Comparison of ENCODE assay signal across 8 cellular contexts in the genomic region with DNA sequence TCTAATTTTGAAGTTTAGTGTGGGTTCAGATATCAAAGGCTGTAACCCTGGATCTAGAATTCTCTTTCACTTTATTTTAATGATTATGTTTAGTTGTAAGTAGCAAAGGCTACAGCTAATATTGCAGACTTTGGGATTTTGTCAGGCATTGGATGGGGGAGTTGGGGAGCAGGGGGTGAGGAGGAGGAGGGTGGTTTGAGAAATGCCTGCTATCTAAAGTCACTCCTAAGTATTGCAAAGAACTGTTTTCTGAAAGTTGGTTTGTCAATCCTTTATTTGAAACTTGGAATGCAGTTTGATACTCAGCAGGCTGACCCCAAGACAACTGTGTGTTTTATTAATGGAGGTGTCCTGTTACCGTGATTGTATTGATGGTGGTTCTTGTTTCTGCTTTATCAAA. TPM values are rescaled to one million over a fixed set of nuclear protein-coding genes. Genes with fewer than 3 reads are reported as not detected.
DNase-seq lines count a peak whose midpoint lies in the region; ATAC-seq and TF ChIP-seq lines count a peak whose summit lies in the region.

No MANE protein-coding gene starts in this region.

- no peak for TF ChIP-seq CTCF in AG10803 (conservative IDR thresholded peaks at IDR 0.05; ENCODE audit: low read length)

- ATAC-seq in central memory CD8-positive, alpha-beta T cell (replicated peaks; ENCODE audit: extremely low read depth, poor library complexity, severe bottlenecking), result no peak
- ATAC-seq in naive B cell (ENCODE audit: low read depth in 2 of 2) (no peak), HG02885 (IDR thresholded peaks at IDR 0.05; ENCODE audit: poor library complexity, unreplicated experiment) (no peak), GM19467 (IDR thresholded peaks at IDR 0.05; ENCODE audit: unreplicated experiment) (no peak)

- peaks cover 5% of the 10 kb centered on the region for H3K36me3 Mint-ChIP-seq in IgD-negative memory B cell
- peaks cover 19% of the 10 kb centered on the region for H3K36me3 Mint-ChIP-seq in central memory CD8-positive, alpha-beta T cell (ENCODE audit: insufficient read depth)
- peaks cover 0 to 12% of the 10 kb centered on the region in 2 donors for H3K36me3 Mint-ChIP-seq in naive B cell

- DNase-seq in AG10803 (ENCODE audit: low read depth), result no peak
- no peak for DNase-seq in central memory CD8-positive, alpha-beta T cell (ENCODE audit: low spot score in 2 of 2)
- no peak for DNase-seq in naive B cell
- no peak for DNase-seq in stimulated activated CD4-positive, alpha-beta T cell treated with anti-CD3 and anti-CD28 coated beads, Interleukin-4, amount 100 ng/mL, for 24 hours
- no peak for DNase-seq in midbrain (lab: John Stamatoyannopoulos, UW)

- no peaks in the 10 kb centered on the region for H3K27me3 Mint-ChIP-seq in IgD-negative memory B cell
- H3K27me3 Mint-ChIP-seq in central memory CD8-positive, alpha-beta T cell, result no peaks in the 10 kb centered on the region
- no peaks in the 10 kb centered on the region for H3K27me3 Mint-ChIP-seq in naive B cell

- H3K9me3 Mint-ChIP-seq in IgD-negative memory B cell (no peaks in the 10 kb centered on the region), naive B cell (peaks cover 0 to 2% (median 0%) of the 10 kb centered on the region in 7 donors)
- H3K9me3 Mint-ChIP-seq in central memory CD8-positive, alpha-beta T cell, result no peaks in the 10 kb centered on the region

- peaks cover 24 to 30% (median 28%) of the 10 kb centered on the region in 3 donors for H3K4me1 Mint-ChIP-seq in IgD-negative memory B cell
- peaks cover 33% of the 10 kb centered on the region for H3K4me1 Mint-ChIP-seq in central memory CD8-positive, alpha-beta T cell
- peaks cover 34 to 42% (median 36%) of the 10 kb centered on the region in 3 donors for H3K4me1 Mint-ChIP-seq in naive B cell

- H3K27ac Mint-ChIP-seq in IgD-negative memory B cell, result peak overlapping the region in 2 of 3 donors; percentile 81 to 97
- peak overlapping the region; percentile 88 for H3K27ac Mint-ChIP-seq in central memory CD8-positive, alpha-beta T cell (ENCODE audit: low read depth)
- no peak overlapping the region for H3K27ac Mint-ChIP-seq in naive B cell

- H3K4me3 Mint-ChIP-seq in IgD-negative memory B cell (peak overlapping the region; percentile 4 to 99 (median 96)), naive B cell (peak overlapping the region in 7 of 8 donors; percentile 7 to 99 (median 95))
- peak overlapping the region; percentile 88 for H3K4me3 Mint-ChIP-seq in central memory CD8-positive, alpha-beta T cell

- H3K4me3 ChIP-seq in AG10803 (ENCODE audit: low read length), result peak overlapping the region; percentile 87

RNA-seq across cellular contexts. Expression of gene NTPCR, which starts 1.2 kb away (rescaled TPM):
- polyA plus RNA-seq in IgD-negative memory B cell, result 34.2 TPM
- 10 to 100 TPM; 27.4 to 58.2 (median 51.0) TPM for polyA plus RNA-seq in naive B cell (ENCODE audit: low read depth in 6 of 6)

Comparison
In these comparisons a context has a peak if more than half of its experiments do, and no peak if none do; other contexts are left out.
1. H3K27ac Mint-ChIP-seq: peak in IgD-negative memory B cell (2 of 3) and central memory CD8-positive, alpha-beta T cell (single experiment); none in naive B cell (0 of 6).
2. Peak in every context shown above with its lines, with median percentiles within 50 percentile points of each other: H3K4me3 Mint-ChIP-seq.